ENCODE assay signal across 21 cellular contexts in the genomic region with DNA sequence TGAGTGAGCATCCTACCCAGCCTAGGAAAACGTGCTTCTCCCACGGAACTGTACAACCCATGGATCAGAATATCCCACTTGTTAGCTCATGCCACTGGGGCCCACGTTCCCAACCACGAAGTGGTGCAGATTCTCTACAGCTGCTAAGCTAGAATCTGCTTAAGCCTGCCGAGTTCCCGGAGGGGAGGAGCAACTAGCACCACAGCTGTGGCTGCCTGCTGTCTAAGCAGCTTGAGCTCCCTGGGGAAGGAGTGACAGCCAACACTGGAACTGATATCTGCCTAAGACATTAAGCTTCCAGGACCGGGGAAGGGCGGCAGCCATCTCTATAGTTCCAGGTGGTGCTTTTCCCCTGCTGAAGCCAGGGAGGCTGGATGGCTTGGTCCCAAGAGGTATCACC.
"Had no signal": no experiment of that assay in that cellular context is flagged by ENCODE, and none has a peak within 500 bp of the region (broad histone marks: within the 10 kb centered on the region; RNA-seq: fewer than 3 reads in every experiment).

No MANE protein-coding gene starts in this region.

- H3K4me1 ChIP-seq: esophagus muscularis mucosa, gastroesophageal sphincter, heart right ventricle, prostate gland, tibial artery had no signal

- H3K36me3 Mint-ChIP-seq: activated CD4-positive, alpha-beta memory T cell treated with anti-CD3 and anti-CD28 coated beads for 36 hours; activated naive CD8-positive, alpha-beta T cell treated with anti-CD3 and anti-CD28 coated beads for 36 hours; immature natural killer cell; memory B cell; naive B cell had no signal

- H3K27ac ChIP-seq: esophagus muscularis mucosa, gastroesophageal sphincter, heart right ventricle, prostate gland, skin epidermis, tibial artery had no signal

- H3K4me3 Mint-ChIP-seq: activated B cell treated with CpG ODN at 0.5 μM for 24 hours; activated CD4-positive, alpha-beta memory T cell treated with anti-CD3 and anti-CD28 coated beads for 36 hours; activated naive CD8-positive, alpha-beta T cell treated with anti-CD3 and anti-CD28 coated beads for 36 hours; immature natural killer cell; memory B cell; naive B cell; neural crest cell had no signal

- H3K27me3 Mint-ChIP-seq: activated B cell treated with CpG ODN at 0.5 μM for 24 hours; activated CD4-positive, alpha-beta memory T cell treated with anti-CD3 and anti-CD28 coated beads for 36 hours; activated naive CD8-positive, alpha-beta T cell treated with anti-CD3 and anti-CD28 coated beads for 36 hours; memory B cell; naive B cell had no signal

- H3K27me3 ChIP-seq: esophagus muscularis mucosa, gastroesophageal sphincter, heart right ventricle, tibial artery had no signal

- H3K4me1 Mint-ChIP-seq: activated B cell treated with CpG ODN at 0.5 μM for 24 hours; activated naive CD8-positive, alpha-beta T cell treated with anti-CD3 and anti-CD28 coated beads for 36 hours; immature natural killer cell; memory B cell; naive B cell had no signal

- H3K27ac Mint-ChIP-seq: activated B cell treated with CpG ODN at 0.5 μM for 24 hours; activated CD4-positive, alpha-beta memory T cell treated with anti-CD3 and anti-CD28 coated beads for 36 hours; activated naive CD8-positive, alpha-beta T cell treated with anti-CD3 and anti-CD28 coated beads for 36 hours; immature natural killer cell; memory B cell; naive B cell had no signal

- H3K4me3 ChIP-seq: esophagus muscularis mucosa, gastroesophageal sphincter, heart right ventricle, prostate gland, skin epidermis, tibial artery had no signal

- ATAC-seq: gastroesophageal sphincter; heart right ventricle; right cardiac atrium; stimulated activated naive CD8-positive, alpha-beta T cell treated with anti-CD3 and anti-CD28 coated beads, Interleukin-15, Interleukin-2, amounts not matched to agents 100 U/mL and 50 U/mL, for 24 hours had no signal

- H3K9me3 ChIP-seq: prostate gland had no signal

- DNase-seq: activated B cell treated with CpG ODN at 0.5 μM for 24 hours; activated CD4-positive, alpha-beta memory T cell treated with anti-CD3 and anti-CD28 coated beads for 36 hours; activated CD4-positive, alpha-beta T cell treated with anti-CD3 and anti-CD28 coated beads for 4 hours; activated naive CD4-positive, alpha-beta T cell; activated naive CD8-positive, alpha-beta T cell treated with anti-CD3 and anti-CD28 coated beads for 36 hours; activated T-cell treated with anti-CD3 and anti-CD28 coated beads for 4 hours; amniotic stem cell; effector CD8-positive, alpha-beta T cell; heart right ventricle; immature natural killer cell; naive B cell; stimulated activated naive CD8-positive, alpha-beta T cell treated with anti-CD3 and anti-CD28 coated beads, Interleukin-15, Interleukin-2, amounts not matched to agents 100 U/mL and 50 U/mL, for 24 hours; substantia nigra; tibial artery had no signal

- H3K36me3 ChIP-seq: esophagus muscularis mucosa, gastroesophageal sphincter, heart right ventricle, prostate gland, tibial artery had no signal
